ENCODE assay signal across 1 cellular context in the genomic region with DNA sequence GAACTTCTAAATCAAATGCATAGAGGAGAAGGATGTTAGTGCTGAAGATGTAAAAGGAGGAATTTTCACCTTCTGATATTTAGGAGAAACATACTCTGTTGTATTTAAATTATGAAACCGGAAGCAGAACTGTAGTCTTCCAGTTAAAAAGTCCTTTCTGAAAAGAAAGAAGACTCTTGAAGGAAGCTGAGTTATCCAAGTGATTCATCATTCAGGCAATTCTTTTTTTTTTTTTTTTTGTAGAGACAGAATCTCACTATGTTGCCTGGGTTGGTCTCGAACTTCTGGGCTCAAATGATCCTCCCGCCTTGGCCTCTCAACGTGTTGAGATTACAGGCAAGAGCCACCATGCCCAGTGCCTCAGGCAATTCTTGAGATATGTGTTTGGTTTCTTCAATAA.
TF ChIP-seq lines count a peak whose summit lies in the region.

No MANE protein-coding gene starts in this region.

TF ChIP-seq in HepG2, 621 proteins besides CTCF, POLR2A, EP300 and RAD21 (continued from another document):
- TF ChIP-seq, protein P1, sequence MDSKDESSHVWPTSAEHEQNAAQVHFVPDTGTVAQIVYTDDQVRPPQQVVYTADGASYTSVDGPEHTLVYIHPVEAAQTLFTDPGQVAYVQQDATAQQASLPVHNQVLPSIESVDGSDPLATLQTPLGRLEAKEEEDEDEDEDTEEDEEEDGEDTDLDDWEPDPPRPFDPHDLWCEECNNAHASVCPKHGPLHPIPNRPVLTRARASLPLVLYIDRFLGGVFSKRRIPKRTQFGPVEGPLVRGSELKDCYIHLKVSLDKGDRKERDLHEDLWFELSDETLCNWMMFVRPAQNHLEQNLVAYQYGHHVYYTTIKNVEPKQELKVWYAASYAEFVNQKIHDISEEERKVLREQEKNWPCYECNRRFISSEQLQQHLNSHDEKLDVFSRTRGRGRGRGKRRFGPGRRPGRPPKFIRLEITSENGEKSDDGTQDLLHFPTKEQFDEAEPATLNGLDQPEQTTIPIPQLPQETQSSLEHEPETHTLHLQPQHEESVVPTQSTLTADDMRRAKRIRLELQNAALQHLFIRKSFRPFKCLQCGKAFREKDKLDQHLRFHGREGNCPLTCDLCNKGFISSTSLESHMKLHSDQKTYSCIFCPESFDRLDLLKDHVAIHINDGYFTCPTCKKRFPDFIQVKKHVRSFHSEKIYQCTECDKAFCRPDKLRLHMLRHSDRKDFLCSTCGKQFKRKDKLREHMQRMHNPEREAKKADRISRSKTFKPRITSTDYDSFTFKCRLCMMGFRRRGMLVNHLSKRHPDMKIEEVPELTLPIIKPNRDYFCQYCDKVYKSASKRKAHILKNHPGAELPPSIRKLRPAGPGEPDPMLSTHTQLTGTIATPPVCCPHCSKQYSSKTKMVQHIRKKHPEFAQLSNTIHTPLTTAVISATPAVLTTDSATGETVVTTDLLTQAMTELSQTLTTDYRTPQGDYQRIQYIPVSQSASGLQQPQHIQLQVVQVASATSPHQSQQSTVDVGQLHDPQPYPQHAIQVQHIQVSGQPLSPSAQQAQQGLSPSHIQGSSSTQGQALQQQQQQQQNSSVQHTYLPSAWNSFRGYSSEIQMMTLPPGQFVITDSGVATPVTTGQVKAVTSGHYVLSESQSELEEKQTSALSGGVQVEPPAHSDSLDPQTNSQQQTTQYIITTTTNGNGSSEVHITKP (CRISPR knock-in tag; IDR thresholded peaks at IDR 0.05; ENCODE audit: low read depth): no peak
- TF ChIP-seq ZNF878 (CRISPR knock-in tag; IDR thresholded peaks at IDR 0.05) (no peak), MAFF (IDR thresholded peaks at IDR 0.05; ENCODE audit: low read depth, low read length) (no peak), SUZ12 (IDR thresholded peaks at IDR 0.05; ENCODE audit: low read depth, low read length) (no peak)
- TF ChIP-seq, protein P2, sequence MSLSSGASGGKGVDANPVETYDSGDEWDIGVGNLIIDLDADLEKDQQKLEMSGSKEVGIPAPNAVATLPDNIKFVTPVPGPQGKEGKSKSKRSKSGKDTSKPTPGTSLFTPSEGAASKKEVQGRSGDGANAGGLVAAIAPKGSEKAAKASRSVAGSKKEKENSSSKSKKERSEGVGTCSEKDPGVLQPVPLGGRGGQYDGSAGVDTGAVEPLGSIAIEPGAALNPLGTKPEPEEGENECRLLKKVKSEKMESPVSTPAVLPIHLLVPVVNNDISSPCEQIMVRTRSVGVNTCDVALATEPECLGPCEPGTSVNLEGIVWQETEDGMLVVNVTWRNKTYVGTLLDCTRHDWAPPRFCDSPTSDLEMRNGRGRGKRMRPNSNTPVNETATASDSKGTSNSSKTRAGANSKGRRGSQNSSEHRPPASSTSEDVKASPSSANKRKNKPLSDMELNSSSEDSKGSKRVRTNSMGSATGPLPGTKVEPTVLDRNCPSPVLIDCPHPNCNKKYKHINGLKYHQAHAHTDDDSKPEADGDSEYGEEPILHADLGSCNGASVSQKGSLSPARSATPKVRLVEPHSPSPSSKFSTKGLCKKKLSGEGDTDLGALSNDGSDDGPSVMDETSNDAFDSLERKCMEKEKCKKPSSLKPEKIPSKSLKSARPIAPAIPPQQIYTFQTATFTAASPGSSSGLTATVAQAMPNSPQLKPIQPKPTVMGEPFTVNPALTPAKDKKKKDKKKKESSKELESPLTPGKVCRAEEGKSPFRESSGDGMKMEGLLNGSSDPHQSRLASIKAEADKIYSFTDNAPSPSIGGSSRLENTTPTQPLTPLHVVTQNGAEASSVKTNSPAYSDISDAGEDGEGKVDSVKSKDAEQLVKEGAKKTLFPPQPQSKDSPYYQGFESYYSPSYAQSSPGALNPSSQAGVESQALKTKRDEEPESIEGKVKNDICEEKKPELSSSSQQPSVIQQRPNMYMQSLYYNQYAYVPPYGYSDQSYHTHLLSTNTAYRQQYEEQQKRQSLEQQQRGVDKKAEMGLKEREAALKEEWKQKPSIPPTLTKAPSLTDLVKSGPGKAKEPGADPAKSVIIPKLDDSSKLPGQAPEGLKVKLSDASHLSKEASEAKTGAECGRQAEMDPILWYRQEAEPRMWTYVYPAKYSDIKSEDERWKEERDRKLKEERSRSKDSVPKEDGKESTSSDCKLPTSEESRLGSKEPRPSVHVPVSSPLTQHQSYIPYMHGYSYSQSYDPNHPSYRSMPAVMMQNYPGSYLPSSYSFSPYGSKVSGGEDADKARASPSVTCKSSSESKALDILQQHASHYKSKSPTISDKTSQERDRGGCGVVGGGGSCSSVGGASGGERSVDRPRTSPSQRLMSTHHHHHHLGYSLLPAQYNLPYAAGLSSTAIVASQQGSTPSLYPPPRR (CRISPR knock-in tag; IDR thresholded peaks at IDR 0.05; ENCODE audit: borderline replicate concordance): no peak
